Comparison of ENCODE assay signal across 12 cellular contexts in the genomic region with DNA sequence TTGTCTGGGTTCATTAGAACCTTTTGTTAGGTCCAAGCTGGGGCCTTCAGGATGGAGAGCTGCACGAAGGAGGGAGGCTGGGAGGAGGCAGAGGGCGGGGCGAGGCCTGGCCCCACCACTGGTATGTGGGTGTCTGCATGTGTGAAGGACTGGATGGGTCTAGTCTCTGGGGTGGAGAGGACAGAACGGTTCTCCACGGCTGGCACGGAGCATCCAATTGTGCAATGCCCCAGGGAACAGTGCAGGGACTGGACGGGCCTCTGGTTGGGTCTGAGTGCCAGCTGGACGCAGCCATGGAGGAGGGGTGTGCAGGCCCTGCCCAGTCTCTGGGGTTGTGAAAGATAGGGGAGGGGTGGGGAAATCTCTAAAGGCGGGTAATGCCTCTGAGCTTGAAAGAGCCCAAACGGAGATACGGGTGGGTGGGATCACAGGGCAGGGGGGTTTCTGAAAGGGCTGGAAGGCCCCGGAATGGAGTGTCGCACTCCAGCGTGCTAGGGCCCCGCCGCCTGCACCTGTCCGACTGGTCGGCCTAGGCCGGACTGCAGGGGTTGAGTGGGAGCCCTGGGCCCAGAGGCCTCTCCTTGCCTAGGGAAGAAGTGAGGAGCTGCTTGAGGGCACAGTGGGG. TPM values are rescaled to one million over a fixed set of nuclear protein-coding genes. Genes with fewer than 3 reads are reported as not detected.
DNase-seq lines count a peak whose midpoint lies in the region; ATAC-seq, FAIRE-seq and TF ChIP-seq lines count a peak whose summit lies in the region.
"Had no signal": no experiment of that assay in that cellular context is flagged by ENCODE, and none has a peak within 500 bp of the region (broad histone marks: within the 10 kb centered on the region; RNA-seq: fewer than 3 reads in every experiment).

No MANE protein-coding gene starts in this region.

- no peaks in the 10 kb centered on the region for H3K36me3 Mint-ChIP-seq in naive thymus-derived CD8-positive, alpha-beta T cell

- H3K9ac ChIP-seq in GM23248 (no peak overlapping the region), kidney (ENCODE audit: low read length in 2 of 2) (peak overlapping the region in 1 of 2 donors; percentile 12), smooth muscle cell (ENCODE audit: low read depth) (no peak overlapping the region)

- H2AFZ ChIP-seq in GM23248 (no peak overlapping the region), smooth muscle cell (ENCODE audit: low read depth) (no peak overlapping the region)

- H3K4me1 Mint-ChIP-seq in naive thymus-derived CD8-positive, alpha-beta T cell: peaks cover 4 to 13% (median 8%) of the 10 kb centered on the region in 4 donors

- no peak for FAIRE-seq in kidney (lab: Jason Lieb, UNC)
- FAIRE-seq: K562 had no signal

- H3K27me3 ChIP-seq in GM23248 (replicated peaks; ENCODE audit: insufficient read depth): peaks cover 4% of the 10 kb centered on the region
- H3K27me3 ChIP-seq in breast epithelium: no peaks in the 10 kb centered on the region
- H3K27me3 ChIP-seq in smooth muscle cell (ENCODE audit: low read depth): peaks cover 45% of the 10 kb centered on the region

- H3K9me2 ChIP-seq in GM23248 (ENCODE audit: insufficient read depth): no peaks in the 10 kb centered on the region

- no peaks in the 10 kb centered on the region; the same call in 1 of the 2 replicates for H3F3A ChIP-seq in GM23248 (ENCODE audit: insufficient read depth)
- H3F3A ChIP-seq in smooth muscle cell (ENCODE audit: low read depth): no peaks in the 10 kb centered on the region

- H3K4me3 ChIP-seq in GM23248 (peak overlapping the region; percentile 68; the same call in 1 of the 2 replicates), breast epithelium (peak overlapping the region; percentile 81 to 93 (median 93)), kidney (ENCODE audit: low read length in 2 of 2) (peak overlapping the region in 1 of 2 donors; percentile 67), smooth muscle cell (peak overlapping the region; percentile 64)
- H3K4me3 ChIP-seq: K562 had no signal

- H3K27ac ChIP-seq in GM23248: no peak overlapping the region
- peak overlapping the region; percentile 93 to 95 for H3K27ac ChIP-seq in breast epithelium
- H3K27ac ChIP-seq in kidney (ENCODE audit: low read depth in 2 of 2, low read length in 2 of 2): no peak overlapping the region
- no peak overlapping the region for H3K27ac ChIP-seq in smooth muscle cell (ENCODE audit: low read depth)

- POLR2A ChIA-PET in naive thymus-derived CD8-positive, alpha-beta T cell (lab: Charles Lee): no interaction called here

- DNase-seq in GM23248 (peak; percentile 86), breast epithelium (ENCODE audit: low spot score in 2 of 2) (peak; percentile 88 to 94), kidney (peak; percentile 88), smooth muscle cell (lab: John Stamatoyannopoulos, UW; ENCODE audit: unreplicated experiment) (no peak), amygdala (lab: John Stamatoyannopoulos, UW) (no peak), NCI-H1694 (lab: John Stamatoyannopoulos, UW) (no peak), SHP77 treated with DMSO at 0.1 percent for 48 hours (lab: John Stamatoyannopoulos, UW) (no peak)
- no peak for DNase-seq in naive thymus-derived CD8-positive, alpha-beta T cell
- DNase-seq: GF-D8; stimulated activated CD4-positive, alpha-beta T cell treated with anti-CD3 and anti-CD28 coated beads, Interleukin-4, amount 100 ng/mL, for 4 hours had no signal

- H4K20me1 ChIP-seq in GM23248 (ENCODE audit: insufficient read depth): no peaks in the 10 kb centered on the region
- H4K20me1 ChIP-seq in smooth muscle cell (ENCODE audit: low read depth): no peaks in the 10 kb centered on the region

- no peaks in the 10 kb centered on the region for H3K9me3 Mint-ChIP-seq in naive thymus-derived CD8-positive, alpha-beta T cell

- TF ChIP-seq CTCF in breast epithelium (IDR thresholded peaks at IDR 0.05) (no peak), kidney (IDR thresholded peaks at IDR 0.05; ENCODE audit: borderline replicate concordance, extremely low read depth, insufficient read depth) (no peak), smooth muscle cell (IDR thresholded peaks at IDR 0.05; ENCODE audit: borderline replicate concordance, insufficient read depth, poor library complexity, severe bottlenecking) (no peak)

- H3K27ac Mint-ChIP-seq in naive thymus-derived CD8-positive, alpha-beta T cell: no peak overlapping the region

- no peaks in the 10 kb centered on the region for H3K9me3 ChIP-seq in GM23248 (ENCODE audit: low read depth)
- no peaks in the 10 kb centered on the region for H3K9me3 ChIP-seq in breast epithelium
- H3K9me3 ChIP-seq in kidney (ENCODE audit: control insufficient read depth in 1 of 2, low read length in 2 of 2): no peaks in the 10 kb centered on the region
- no peaks in the 10 kb centered on the region for H3K9me3 ChIP-seq in smooth muscle cell (replicated peaks; ENCODE audit: low read depth)

- H3K4me2 ChIP-seq in GM23248 (ENCODE audit: unreplicated experiment) (no peak overlapping the region), smooth muscle cell (peak overlapping the region; percentile 91)

- 21 to 24% methylated on average over 17 to 19 of the region's 19 CpGs for WGBS in GM23248 (ENCODE audit: low coverage in 1 of 2, low lambda C conversion rate in 2 of 2, missing lambda C conversion rate in 2 of 2), 2 experiments
- WGBS in smooth muscle cell (ENCODE audit: low lambda C conversion rate): 83% methylated on average over 15 of the region's 19 CpGs

- ATAC-seq in naive thymus-derived CD8-positive, alpha-beta T cell: no peak

- H3K79me2 ChIP-seq in GM23248 (ENCODE audit: insufficient read depth): no peaks in the 10 kb centered on the region
- H3K79me2 ChIP-seq in smooth muscle cell (ENCODE audit: low read depth): no peaks in the 10 kb centered on the region

- H3K4me1 ChIP-seq in GM23248 (ENCODE audit: insufficient read depth) (0 out of 2 replicates have a peak, but pooled peaks cover 22% of the 10 kb centered on the region), breast epithelium (peaks cover 8 to 17% of the 10 kb centered on the region in 2 donors), kidney (ENCODE audit: control insufficient read depth in 1 of 2, insufficient read depth in 1 of 2, low read depth in 1 of 2, low read length in 2 of 2) (peaks cover 0 to 10% of the 10 kb centered on the region in 2 donors), smooth muscle cell (ENCODE audit: low read depth) (no peaks in the 10 kb centered on the region)

- no peak for TF ChIP-seq POLR2A in breast epithelium (IDR thresholded peaks at IDR 0.05)

- in situ Hi-C loops in GM23248 (cut with MboI): no loop called here

- H3K4me3 Mint-ChIP-seq in naive thymus-derived CD8-positive, alpha-beta T cell: peak overlapping the region in 3 of 10 donors; percentile 23 to 80 (median 66)

- H3K36me3 ChIP-seq in GM23248 (ENCODE audit: low read depth) (no peaks in the 10 kb centered on the region), breast epithelium (no peaks in the 10 kb centered on the region), kidney (ENCODE audit: control insufficient read depth in 1 of 2, insufficient read depth in 2 of 2, low read length in 2 of 2) (no peaks in the 10 kb centered on the region), smooth muscle cell (ENCODE audit: low read depth) (no peaks in the 10 kb centered on the region)

- intact Hi-C loops in breast epithelium (cut with DNase I; ENCODE audit: low total_unique reads): no loop called here
- intact Hi-C loops in kidney (cut with DNase I): no loop called here

- H3K27me3 Mint-ChIP-seq in naive thymus-derived CD8-positive, alpha-beta T cell: peaks cover 12 to 54% (median 27%) of the 10 kb centered on the region in 5 donors

RNA-seq across cellular contexts. Expression of gene PPL, which starts 1.6 kb away (rescaled TPM):
- 1.2 and 1.9 TPM in 2 replicates for total RNA-seq in GM23248 (2014; rRNA removed; shearing (Covaris generic))
- polyA plus RNA-seq in GM23248 (2016; fragmentation: Nextera tagmentation; extraction: Ambion mirVana) (0.94 and 1.7 TPM in 2 replicates), kidney (ENCODE audit: insufficient read depth, low read depth, low replicate concordance) (7.7 TPM), smooth muscle cell (3.0 and 10.7 TPM in 2 replicates)
- total RNA-seq in breast epithelium (100 to 1,000 TPM in 1 of 3 donors, 10 to 100 TPM in 2; 53.1 to 169 (median 97.5) TPM), kidney (78.4 TPM), smooth muscle cell (4.8 and 7.7 TPM in 2 replicates)
- not detected for total RNA-seq in naive thymus-derived CD8-positive, alpha-beta T cell
- polyA plus RNA-seq in naive thymus-derived CD8-positive, alpha-beta T cell: under 1 TPM in 1 of 3 donors, not detected in 2; 0.48 TPM
- total RNA-seq: OCI-LY7 had no signal

RNA-seq across cellular contexts. Expression of gene SEC14L5, which starts 22.8 kb away (rescaled TPM):
- not detected in 2 replicates for total RNA-seq in GM23248 (2014; rRNA removed; shearing (Covaris generic))
- not detected in 2 replicates for polyA plus RNA-seq in GM23248 (2016; fragmentation: Nextera tagmentation; extraction: Ambion mirVana)
- 1 to 10 TPM in 1 of 3 donors, under 1 TPM in 2; 0.33 to 1.3 (median 0.59) TPM for total RNA-seq in breast epithelium
- total RNA-seq in kidney: 0.16 TPM
- 0.13 TPM for polyA plus RNA-seq in kidney (ENCODE audit: insufficient read depth, low read depth, low replicate concordance)
- not detected in 2 replicates for total RNA-seq in smooth muscle cell
- polyA plus RNA-seq in smooth muscle cell: not detected in 2 replicates
- not detected for total RNA-seq in naive thymus-derived CD8-positive, alpha-beta T cell
- polyA plus RNA-seq in naive thymus-derived CD8-positive, alpha-beta T cell: not detected
- total RNA-seq: K562, OCI-LY7 had no signal

Comparison
In these comparisons a context has a peak if more than half of its experiments do, and no peak if none do; other contexts are left out.
1. DNase-seq: peak in GM23248 (single experiment), breast epithelium (2 of 2) and kidney (single experiment); none in smooth muscle cell (single experiment), amygdala (0 of 56), NCI-H1694 (single experiment), naive thymus-derived CD8-positive, alpha-beta T cell (0 of 10) and SHP77 treated with DMSO at 0.1 percent for 48 hours (single experiment).
2. H3K27ac ChIP-seq: peak in breast epithelium (2 of 2); none in GM23248 (single experiment), kidney (0 of 2) and smooth muscle cell (single experiment).